ENCODE assay signal across 8 cellular contexts in the genomic region with DNA sequence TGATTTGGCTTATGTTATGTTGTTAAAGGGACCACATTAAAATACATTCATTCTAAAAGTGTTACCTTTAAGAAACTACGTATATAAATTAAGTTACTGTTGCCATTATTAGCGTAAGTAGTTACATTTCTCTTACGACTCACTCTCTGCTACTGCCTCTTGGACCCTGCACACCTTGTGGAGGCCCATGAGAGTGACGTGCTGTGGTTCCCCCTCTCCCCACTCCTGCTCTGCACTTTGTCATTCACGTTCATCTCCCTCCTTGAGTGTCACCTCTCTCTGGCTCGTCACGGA. TPM values are rescaled to one million over a fixed set of nuclear protein-coding genes. Genes with fewer than 3 reads are reported as not detected.
A peak's percentile ranks its signal among the peaks of the same experiment; 100 is the strongest.
DNase-seq lines count a peak whose midpoint lies in the region; ATAC-seq, FAIRE-seq and TF ChIP-seq lines count a peak whose summit lies in the region.

No MANE protein-coding gene starts in this region.

- H3K36me3 ChIP-seq in kidney (ENCODE audit: control insufficient read depth in 1 of 2, insufficient read depth in 2 of 2, low read length in 2 of 2) (no peaks in the 10 kb centered on the region), thymus (ENCODE audit: control insufficient read depth, insufficient read depth) (no peaks in the 10 kb centered on the region)

- peak overlapping the region; percentile 73 for H3K4me3 Mint-ChIP-seq in activated CD4-positive, alpha-beta T cell treated with anti-CD3 and anti-CD28 coated beads for 36 hours
- H3K4me3 Mint-ChIP-seq in activated CD8-positive, alpha-beta T cell treated with anti-CD3 and anti-CD28 coated beads, Interleukin-2, amount 10 ng/mL, durations not matched to agents 7 days and 5 days: peak overlapping the region; percentile 65

- H3K4me3 ChIP-seq in kidney (ENCODE audit: low read length in 2 of 2): peak overlapping the region; percentile 75 to 91
- peak overlapping the region; percentile 57 for H3K4me3 ChIP-seq in thymus (ENCODE audit: low read length)

- no peak for DNase-seq in activated CD4-positive, alpha-beta T cell treated with anti-CD3 and anti-CD28 coated beads for 36 hours
- DNase-seq in activated CD4-positive, alpha-beta T cell treated with anti-CD3 and anti-CD28 coated beads, Interleukin-2, amount 50 U/mL, for 48 hours: no peak
- no peak for DNase-seq in activated CD8-positive, alpha-beta T cell treated with anti-CD3 and anti-CD28 coated beads, Interleukin-2, amount 10 ng/mL, durations not matched to agents 7 days and 5 days
- no peak for DNase-seq in kidney
- no peak for DNase-seq in H54 (ENCODE audit: insufficient read length, low spot score)
- no peak for DNase-seq in medulla oblongata (ENCODE audit: extremely low spot score)
- no peak for DNase-seq in LoVo (ENCODE audit: low spot score)

- WGBS in thymus: 2% methylated on average over 7 of the region's 7 CpGs

- CTCF ChIA-PET in activated CD4-positive, alpha-beta T cell treated with anti-CD3 and anti-CD28 coated beads for 36 hours (lab: Charles Lee): interaction anchor here (0.6 to 1.4 kb wide), 8 partner anchors 10 to 586 kb away, joined by 3 to 6 read pairs (median 4); no protein-coding TSS in a partner anchor
- CTCF ChIA-PET in activated CD8-positive, alpha-beta T cell treated with anti-CD3 and anti-CD28 coated beads, Interleukin-2, amount 10 ng/mL, durations not matched to agents 7 days and 5 days (lab: Charles Lee): interaction anchor here (0.7 to 1.0 kb wide), 4 partner anchors 10 to 157 kb away, joined by 3 to 13 read pairs (median 4); no protein-coding TSS in a partner anchor

- intact Hi-C loops in activated CD4-positive, alpha-beta T cell treated with anti-CD3 and anti-CD28 coated beads for 36 hours (cut with DNase I, micrococcal nuclease): no loop called here
- intact Hi-C loops in kidney (cut with DNase I): loop anchor here (5.0 kb wide), 1 partner anchor 150 kb away; no protein-coding TSS in a partner anchor

- H3K9me3 ChIP-seq in kidney (ENCODE audit: control insufficient read depth in 1 of 2, low read length in 2 of 2) (no peaks in the 10 kb centered on the region), thymus (ENCODE audit: control insufficient read depth) (no peaks in the 10 kb centered on the region)

- H3K27ac Mint-ChIP-seq in activated CD4-positive, alpha-beta T cell treated with anti-CD3 and anti-CD28 coated beads for 36 hours: no peak overlapping the region
- peak overlapping the region; percentile 32 for H3K27ac Mint-ChIP-seq in activated CD8-positive, alpha-beta T cell treated with anti-CD3 and anti-CD28 coated beads, Interleukin-2, amount 10 ng/mL, durations not matched to agents 7 days and 5 days

- TF ChIP-seq POLR2A in H54 (IDR thresholded peaks at IDR 0.05; ENCODE audit: low read depth, low read length): no peak

- H3K27ac ChIP-seq in kidney (ENCODE audit: low read depth in 2 of 2, low read length in 2 of 2): peak overlapping the region; percentile 72 to 87
- H3K27ac ChIP-seq in thymus (ENCODE audit: low read depth): no peak overlapping the region

- ATAC-seq in activated CD4-positive, alpha-beta T cell treated with anti-CD3 and anti-CD28 coated beads for 36 hours: no peak
- ATAC-seq in activated CD8-positive, alpha-beta T cell treated with anti-CD3 and anti-CD28 coated beads, Interleukin-2, amount 10 ng/mL, durations not matched to agents 7 days and 5 days: no peak

- H3K4me1 Mint-ChIP-seq in activated CD4-positive, alpha-beta T cell treated with anti-CD3 and anti-CD28 coated beads for 36 hours: peaks cover 7% of the 10 kb centered on the region
- H3K4me1 Mint-ChIP-seq in activated CD8-positive, alpha-beta T cell treated with anti-CD3 and anti-CD28 coated beads, Interleukin-2, amount 10 ng/mL, durations not matched to agents 7 days and 5 days (ENCODE audit: low read depth): peaks cover 14% of the 10 kb centered on the region

- POLR2A ChIA-PET in activated CD4-positive, alpha-beta T cell treated with anti-CD3 and anti-CD28 coated beads for 36 hours (lab: Charles Lee): interaction anchor here (0.6 to 1.0 kb wide), 2 partner anchors 14 to 91 kb away, joined by 4 to 6 read pairs; no protein-coding TSS in a partner anchor
- POLR2A ChIA-PET in activated CD8-positive, alpha-beta T cell treated with anti-CD3 and anti-CD28 coated beads, Interleukin-2, amount 10 ng/mL, durations not matched to agents 7 days and 5 days (lab: Charles Lee): interaction anchor here (1.0 kb wide), 1 partner anchor 14 kb away, joined by 3 read pairs; no protein-coding TSS in a partner anchor

- H3K9me3 Mint-ChIP-seq in activated CD4-positive, alpha-beta T cell treated with anti-CD3 and anti-CD28 coated beads for 36 hours (ENCODE audit: low read depth): no peaks in the 10 kb centered on the region
- H3K9me3 Mint-ChIP-seq in activated CD8-positive, alpha-beta T cell treated with anti-CD3 and anti-CD28 coated beads, Interleukin-2, amount 10 ng/mL, durations not matched to agents 7 days and 5 days (ENCODE audit: insufficient read depth): no peaks in the 10 kb centered on the region

- H3K4me1 ChIP-seq in kidney (ENCODE audit: control insufficient read depth in 1 of 2, insufficient read depth in 1 of 2, low read depth in 1 of 2, low read length in 2 of 2): peaks cover 14 to 18% of the 10 kb centered on the region in 2 donors
- peaks cover 6% of the 10 kb centered on the region for H3K4me1 ChIP-seq in thymus (ENCODE audit: control insufficient read depth, insufficient read depth, low read length)

- H3K27me3 ChIP-seq in thymus (ENCODE audit: control insufficient read depth, insufficient read depth): peaks cover 33% of the 10 kb centered on the region

- FAIRE-seq in kidney (lab: Jason Lieb, UNC) (no peak), H54 (lab: Jason Lieb, UNC) (no peak)

- no peak for TF ChIP-seq CTCF in kidney (IDR thresholded peaks at IDR 0.05; ENCODE audit: borderline replicate concordance, extremely low read depth, insufficient read depth)

- no peaks in the 10 kb centered on the region for H3K36me3 Mint-ChIP-seq in activated CD4-positive, alpha-beta T cell treated with anti-CD3 and anti-CD28 coated beads for 36 hours (ENCODE audit: low read depth)
- no peaks in the 10 kb centered on the region for H3K36me3 Mint-ChIP-seq in activated CD8-positive, alpha-beta T cell treated with anti-CD3 and anti-CD28 coated beads, Interleukin-2, amount 10 ng/mL, durations not matched to agents 7 days and 5 days (ENCODE audit: low read depth)

- H3K9ac ChIP-seq in kidney (ENCODE audit: low read length in 2 of 2): peak overlapping the region; percentile 42 to 83

- H3K27me3 Mint-ChIP-seq in activated CD4-positive, alpha-beta T cell treated with anti-CD3 and anti-CD28 coated beads for 36 hours: peaks cover 15% of the 10 kb centered on the region
- H3K27me3 Mint-ChIP-seq in activated CD8-positive, alpha-beta T cell treated with anti-CD3 and anti-CD28 coated beads, Interleukin-2, amount 10 ng/mL, durations not matched to agents 7 days and 5 days (ENCODE audit: low read depth): peaks cover 34% of the 10 kb centered on the region

RNA-seq across cellular contexts. Expression of a gene that starts 0.8 kb away (rescaled TPM):
- total RNA-seq in activated CD4-positive, alpha-beta T cell treated with anti-CD3 and anti-CD28 coated beads for 36 hours: 1 to 10 TPM in 1 of 2 experiments, under 1 TPM in 1; 0.94 to 1.4 TPM
- under 1 TPM; 0.10 to 0.21 TPM for total RNA-seq in activated CD8-positive, alpha-beta T cell treated with anti-CD3 and anti-CD28 coated beads, Interleukin-2, amount 10 ng/mL, durations not matched to agents 7 days and 5 days
- total RNA-seq in kidney: 32.2 TPM
- polyA plus RNA-seq in kidney (ENCODE audit: insufficient read depth, low read depth, low replicate concordance) (9.2 TPM), thymus (16.5 TPM)

RNA-seq across cellular contexts. Expression of a gene that starts 13.6 kb away (rescaled TPM):
- 100 to 1,000 TPM in 1 of 2 experiments, 10 to 100 TPM in 1; 85.1 to 113 TPM for total RNA-seq in activated CD4-positive, alpha-beta T cell treated with anti-CD3 and anti-CD28 coated beads for 36 hours
- 10 to 100 TPM; 76.6 to 78.4 TPM for total RNA-seq in activated CD8-positive, alpha-beta T cell treated with anti-CD3 and anti-CD28 coated beads, Interleukin-2, amount 10 ng/mL, durations not matched to agents 7 days and 5 days
- total RNA-seq in kidney: 33.2 TPM
- 5.8 TPM for polyA plus RNA-seq in kidney (ENCODE audit: insufficient read depth, low read depth, low replicate concordance)
- 9.7 TPM for polyA plus RNA-seq in thymus

Comparison
In these comparisons a context has a peak if more than half of its experiments do, and no peak if none do; other contexts are left out.
1. RNA of a gene that starts 0.8 kb away (total RNA-seq): 32.2 TPM in kidney (single experiment); 0.94 to 1.4 TPM in activated CD4-positive, alpha-beta T cell treated with anti-CD3 and anti-CD28 coated beads for 36 hours and 0.10 to 0.21 TPM in activated CD8-positive, alpha-beta T cell treated with anti-CD3 and anti-CD28 coated beads, Interleukin-2, amount 10 ng/mL, durations not matched to agents 7 days and 5 days; every median in the first group is over 10 times any median in the second.